ENCODE assay signal across 2 cellular contexts in the genomic region with DNA sequence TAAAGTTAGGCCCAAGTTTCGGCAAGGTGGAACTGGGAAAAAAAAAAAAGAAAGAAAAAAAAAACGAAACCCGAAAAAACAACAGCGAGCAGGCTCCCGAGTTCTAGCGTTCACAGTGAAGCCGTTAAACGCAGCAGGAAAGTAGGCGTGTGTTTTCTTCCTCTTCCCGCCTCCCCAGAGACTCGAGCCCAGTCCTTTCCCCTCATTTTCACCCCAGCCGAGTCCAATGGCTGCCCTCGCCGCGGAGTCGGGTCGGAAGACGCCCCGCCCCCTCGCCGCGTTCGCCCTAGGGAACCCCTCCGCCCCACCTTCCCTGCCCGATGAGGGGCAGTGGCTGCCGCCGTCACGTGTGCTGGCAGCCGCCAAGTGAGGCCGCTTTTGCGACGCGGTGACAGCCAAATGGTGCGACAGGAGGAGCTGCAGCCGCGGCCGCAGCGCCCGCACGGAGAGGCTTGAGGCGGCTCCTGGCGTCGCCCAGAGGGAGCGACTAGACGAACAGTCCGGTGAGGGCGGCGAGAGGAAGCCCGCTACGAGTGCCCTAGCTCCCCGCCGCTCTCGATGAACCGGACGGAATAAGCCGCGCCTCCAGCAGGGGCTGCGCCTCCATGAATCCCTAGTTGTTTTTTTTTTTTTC.
A peak's percentile ranks its signal among the peaks of the same experiment; 100 is the strongest.
TF ChIP-seq lines count a peak whose summit lies in the region.

A gene (plus strand): TSS at position 426 of the 634 bp plus-strand sequence. CDS start 308 bp downstream, outside the sequence.

TF ChIP-seq in HCT116, 20 proteins besides CTCF, POLR2A, EP300 and RAD21 (continued from another document):
- TF ChIP-seq, protein P1, sequence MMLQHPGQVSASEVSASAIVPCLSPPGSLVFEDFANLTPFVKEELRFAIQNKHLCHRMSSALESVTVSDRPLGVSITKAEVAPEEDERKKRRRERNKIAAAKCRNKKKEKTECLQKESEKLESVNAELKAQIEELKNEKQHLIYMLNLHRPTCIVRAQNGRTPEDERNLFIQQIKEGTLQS (IDR thresholded peaks at IDR 0.05): no peak
- peak; percentile 85 for TF ChIP-seq SIN3A (IDR thresholded peaks at IDR 0.05; ENCODE audit: low read depth)

TF ChIP-seq in neural cell, 6 proteins besides CTCF, POLR2A, EP300 and RAD21 (continued from another document):
- TF ChIP-seq MXI1 (conservative IDR thresholded peaks at IDR 0.05; ENCODE audit: poor library complexity, severe bottlenecking) (peak; percentile 77), SMC3 (conservative IDR thresholded peaks at IDR 0.05; ENCODE audit: poor library complexity) (peak; percentile 37), TAF1 (IDR thresholded peaks at IDR 0.05; ENCODE audit: low read depth) (peak; percentile 62), EZH2 (IDR thresholded peaks at IDR 0.05; ENCODE audit: borderline replicate concordance, insufficient read depth, low read length, poor library complexity, severe bottlenecking) (no peak)
TF ChIP-seq in neural cell: peak in this region for 4.
